In the genomic region with DNA sequence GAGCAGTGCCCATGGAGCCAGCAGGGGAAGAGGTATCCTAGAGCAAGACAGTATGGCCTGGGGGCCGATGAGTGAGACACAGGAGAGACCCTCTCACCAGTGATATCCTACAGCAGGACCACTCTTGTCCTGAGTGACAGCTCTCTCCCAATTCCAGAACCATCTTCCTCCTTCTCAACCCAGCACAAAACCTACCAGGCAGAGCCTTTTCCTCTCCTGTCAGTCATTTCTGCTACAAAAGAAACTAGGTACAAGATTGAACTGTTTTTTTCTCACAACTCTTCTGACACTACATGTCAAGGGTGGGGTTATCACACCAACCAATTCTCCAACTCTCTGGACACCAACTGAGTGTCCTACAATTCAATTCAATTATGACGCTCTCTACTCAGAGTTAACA, we compare ENCODE assay signal across 36 cellular contexts.
"Had no signal": no experiment of that assay in that cellular context is flagged by ENCODE, and none has a peak within 500 bp of the region (broad histone marks: within the 10 kb centered on the region; RNA-seq: fewer than 3 reads in every experiment).

No MANE protein-coding gene starts in this region.

- DNase-seq: activated B cell treated with CpG ODN at 0.5 μM for 24 hours; activated CD4-positive, alpha-beta memory T cell treated with anti-CD3 and anti-CD28 coated beads for 36 hours; activated CD4-positive, alpha-beta T cell treated with anti-CD3 and anti-CD28 coated beads for 4 hours; activated CD4-positive, alpha-beta T cell treated with anti-CD3 and anti-CD28 coated beads, Interleukin-2, amount 10 ng/mL, durations not matched to agents 24 days and 14 days; activated CD4-positive, alpha-beta T cell treated with anti-CD3 and anti-CD28 coated beads, Interleukin-2, amount 50 U/mL, for 1 hour; activated CD4-positive, alpha-beta T cell treated with anti-CD3 and anti-CD28 coated beads, Interleukin-2, amount 50 U/mL, for 4 hours; activated CD4-positive, CD25-positive, alpha-beta regulatory T cell treated with anti-CD3 and anti-CD28 coated beads, Interleukin-2, amount 50 U/mL, for 72 hours; activated CD8-positive, alpha-beta memory T cell treated with anti-CD3 and anti-CD28 coated beads, Interleukin-2, amount 50 U/mL, for 4 hours; activated CD8-positive, alpha-beta T cell treated with anti-CD3 and anti-CD28 coated beads for 36 hours; activated effector memory CD4-positive, alpha-beta T cell treated with Interleukin-2 at 50 U/mL for 16 hours; activated gamma-delta T cell; activated naive CD4-positive, alpha-beta T cell treated with anti-CD3 and anti-CD28 coated beads, Interleukin-2, amount 10 ng/mL, durations not matched to agents 7 days and 5 days; activated naive CD4-positive, alpha-beta T cell treated with Interleukin-2 at 50 U/mL for 16 hours; activated naive CD8-positive, alpha-beta T cell treated with anti-CD3 and anti-CD28 coated beads, Interleukin-2, amount 10 ng/mL, durations not matched to agents 7 days and 5 days; activated naive CD8-positive, alpha-beta T cell treated with anti-CD3 and anti-CD28 coated beads, Interleukin-2, amount 50 U/mL, for 24 hours; activated T-cell treated with anti-CD3 and anti-CD28 coated beads for 4 hours; activated T-cell treated with anti-CD3 and anti-CD28 coated beads, Interleukin-2, amount 50 U/mL, for 24 hours; activated T-cell treated with anti-CD3 and anti-CD28 coated beads, Interleukin-2, amount 50 U/mL, for 48 hours; amygdala; anterior cingulate cortex; caudate nucleus; cerebellar nuclear complex; T-helper 1 cell; T-helper 2 cell; T-helper 9 cell had no signal

- FAIRE-seq: TTC549 had no signal

- H3K9me3 ChIP-seq: ascending aorta had no signal

- H3K27me3 ChIP-seq: ascending aorta, cardiac muscle cell had no signal

- H3K27me3 Mint-ChIP-seq: activated B cell treated with CpG ODN at 0.5 μM for 24 hours; activated CD4-positive, alpha-beta memory T cell treated with anti-CD3 and anti-CD28 coated beads for 36 hours; activated CD4-positive, alpha-beta T cell treated with anti-CD3 and anti-CD28 coated beads, Interleukin-2, amount 10 ng/mL, durations not matched to agents 24 days and 14 days; activated CD8-positive, alpha-beta T cell treated with anti-CD3 and anti-CD28 coated beads for 36 hours; activated naive CD4-positive, alpha-beta T cell treated with anti-CD3 and anti-CD28 coated beads, Interleukin-2, amount 10 ng/mL, durations not matched to agents 7 days and 5 days; activated naive CD4-positive, alpha-beta T cell treated with anti-CD3 and anti-CD28 coated beads, Interleukin-2, amount 50 U/mL, for 24 hours; activated naive CD8-positive, alpha-beta T cell; activated naive CD8-positive, alpha-beta T cell treated with anti-CD3 and anti-CD28 coated beads, Interleukin-2, amount 10 ng/mL, durations not matched to agents 7 days and 5 days; activated naive CD8-positive, alpha-beta T cell treated with anti-CD3 and anti-CD28 coated beads, Interleukin-2, amount 50 U/mL, for 24 hours; activated T-cell treated with anti-CD3 and anti-CD28 coated beads, Interleukin-2, amount 50 U/mL, for 24 hours; central memory CD8-positive, alpha-beta T cell had no signal

- H3K27ac Mint-ChIP-seq: activated B cell treated with CpG ODN at 0.5 μM for 24 hours; activated CD4-positive, alpha-beta memory T cell treated with anti-CD3 and anti-CD28 coated beads for 36 hours; activated CD4-positive, alpha-beta T cell treated with anti-CD3 and anti-CD28 coated beads, Interleukin-2, amount 10 ng/mL, durations not matched to agents 24 days and 14 days; activated CD8-positive, alpha-beta T cell treated with anti-CD3 and anti-CD28 coated beads for 36 hours; activated naive CD4-positive, alpha-beta T cell treated with anti-CD3 and anti-CD28 coated beads, Interleukin-2, amount 10 ng/mL, durations not matched to agents 7 days and 5 days; activated naive CD4-positive, alpha-beta T cell treated with anti-CD3 and anti-CD28 coated beads, Interleukin-2, amount 50 U/mL, for 24 hours; activated naive CD8-positive, alpha-beta T cell; activated naive CD8-positive, alpha-beta T cell treated with anti-CD3 and anti-CD28 coated beads, Interleukin-2, amount 10 ng/mL, durations not matched to agents 7 days and 5 days; activated naive CD8-positive, alpha-beta T cell treated with anti-CD3 and anti-CD28 coated beads, Interleukin-2, amount 50 U/mL, for 24 hours; activated T-cell treated with anti-CD3 and anti-CD28 coated beads, Interleukin-2, amount 50 U/mL, for 24 hours; activated T-helper 2 cell treated with anti-CD3 and anti-CD28 coated beads, Interferon-gamma antibody, Interleukin-2, Interleukin-4, amounts not matched to agents 10 μg/mL and 5 μg/mL and 100 μg/mL, durations not matched to agents 14 hours and 24 hours and 36 hours; brain; T-helper 1 cell treated with Interleukin-12 subunit alpha and Interleukin-12 subunit beta and Interleukin-4 antibody, amounts not matched to agents 30 μg/mL and 1 μg/mL, for 36 hours; T-helper 2 cell treated with Interferon-gamma antibody and Interleukin-4, amounts not matched to agents 5 μg/mL and 100 μg/mL, for 36 hours had no signal

- H3K36me3 Mint-ChIP-seq: activated CD4-positive, alpha-beta memory T cell treated with anti-CD3 and anti-CD28 coated beads for 36 hours; activated naive CD4-positive, alpha-beta T cell treated with anti-CD3 and anti-CD28 coated beads, Interleukin-2, amount 10 ng/mL, durations not matched to agents 7 days and 5 days; activated naive CD4-positive, alpha-beta T cell treated with anti-CD3 and anti-CD28 coated beads, Interleukin-2, amount 50 U/mL, for 24 hours; activated naive CD8-positive, alpha-beta T cell; activated naive CD8-positive, alpha-beta T cell treated with anti-CD3 and anti-CD28 coated beads, Interleukin-2, amount 10 ng/mL, durations not matched to agents 7 days and 5 days; brain had no signal

- H3K27ac ChIP-seq: ascending aorta, cardiac muscle cell, VCaP had no signal

- H3K4me1 ChIP-seq: ascending aorta had no signal

- H3K36me3 ChIP-seq: ascending aorta, cardiac muscle cell had no signal

- H3K4me3 ChIP-seq: ascending aorta, cardiac muscle cell had no signal

- H3K4me3 Mint-ChIP-seq: activated B cell treated with CpG ODN at 0.5 μM for 24 hours; activated CD4-positive, alpha-beta memory T cell treated with anti-CD3 and anti-CD28 coated beads for 36 hours; activated CD4-positive, alpha-beta T cell treated with anti-CD3 and anti-CD28 coated beads, Interleukin-2, amount 10 ng/mL, durations not matched to agents 24 days and 14 days; activated CD8-positive, alpha-beta T cell treated with anti-CD3 and anti-CD28 coated beads for 36 hours; activated naive CD4-positive, alpha-beta T cell treated with anti-CD3 and anti-CD28 coated beads, Interleukin-2, amount 10 ng/mL, durations not matched to agents 7 days and 5 days; activated naive CD4-positive, alpha-beta T cell treated with anti-CD3 and anti-CD28 coated beads, Interleukin-2, amount 50 U/mL, for 24 hours; activated naive CD8-positive, alpha-beta T cell; activated naive CD8-positive, alpha-beta T cell treated with anti-CD3 and anti-CD28 coated beads, Interleukin-2, amount 10 ng/mL, durations not matched to agents 7 days and 5 days; activated naive CD8-positive, alpha-beta T cell treated with anti-CD3 and anti-CD28 coated beads, Interleukin-2, amount 50 U/mL, for 24 hours; activated T-cell treated with anti-CD3 and anti-CD28 coated beads, Interleukin-2, amount 50 U/mL, for 24 hours; brain; central memory CD8-positive, alpha-beta T cell; T-helper 1 cell treated with Interleukin-12 subunit alpha and Interleukin-12 subunit beta and Interleukin-4 antibody, amounts not matched to agents 30 μg/mL and 1 μg/mL, for 36 hours; T-helper 2 cell treated with Interferon-gamma antibody and Interleukin-4, amounts not matched to agents 5 μg/mL and 100 μg/mL, for 36 hours had no signal

- H3K4me1 Mint-ChIP-seq: activated B cell treated with CpG ODN at 0.5 μM for 24 hours; activated CD4-positive, alpha-beta T cell treated with anti-CD3 and anti-CD28 coated beads, Interleukin-2, amount 10 ng/mL, durations not matched to agents 24 days and 14 days; activated naive CD4-positive, alpha-beta T cell treated with anti-CD3 and anti-CD28 coated beads, Interleukin-2, amount 10 ng/mL, durations not matched to agents 7 days and 5 days; activated naive CD4-positive, alpha-beta T cell treated with anti-CD3 and anti-CD28 coated beads, Interleukin-2, amount 50 U/mL, for 24 hours; activated naive CD8-positive, alpha-beta T cell treated with anti-CD3 and anti-CD28 coated beads, Interleukin-2, amount 10 ng/mL, durations not matched to agents 7 days and 5 days; activated naive CD8-positive, alpha-beta T cell treated with anti-CD3 and anti-CD28 coated beads, Interleukin-2, amount 50 U/mL, for 24 hours; central memory CD8-positive, alpha-beta T cell had no signal

- H3K9me3 Mint-ChIP-seq: activated CD4-positive, alpha-beta T cell treated with anti-CD3 and anti-CD28 coated beads, Interleukin-2, amount 10 ng/mL, durations not matched to agents 24 days and 14 days; activated naive CD4-positive, alpha-beta T cell treated with anti-CD3 and anti-CD28 coated beads, Interleukin-2, amount 50 U/mL, for 24 hours; activated T-helper 2 cell treated with anti-CD3 and anti-CD28 coated beads, Interferon-gamma antibody, Interleukin-2, Interleukin-4, amounts not matched to agents 10 μg/mL and 5 μg/mL and 100 μg/mL, durations not matched to agents 14 hours and 24 hours and 36 hours; T-helper 2 cell treated with Interferon-gamma antibody and Interleukin-4, amounts not matched to agents 5 μg/mL and 100 μg/mL, for 36 hours had no signal
